ENCODE assay signal across 9 cellular contexts in genomic region chr1:225953315-225953714, GRCh38. TPM values are rescaled to one million over a fixed set of nuclear protein-coding genes. Genes with fewer than 3 reads are reported as not detected.
"Had no signal": no experiment of that assay in that cellular context is flagged by ENCODE, and none has a peak within 500 bp of the region (broad histone marks: within the 10 kb centered on the region; RNA-seq: fewer than 3 reads in every experiment).

No MANE protein-coding gene starts in this region.

- H3K4me3 ChIP-seq: GM12878 had no signal

- DNase-seq: GDM1, GF-D8 had no signal

- ATAC-seq: GM12878 had no signal

- FAIRE-seq: G401.6, GM12878, GM12891, GM12892, GM18507, GM19239 had no signal

RNA-seq across cellular contexts. Expression of gene LEFTY2, which starts 12.3 kb away (rescaled TPM):
- total RNA-seq: G401, GM12878 had no signal
- polyA plus RNA-seq: GM12878 had no signal
